In the genomic region with DNA sequence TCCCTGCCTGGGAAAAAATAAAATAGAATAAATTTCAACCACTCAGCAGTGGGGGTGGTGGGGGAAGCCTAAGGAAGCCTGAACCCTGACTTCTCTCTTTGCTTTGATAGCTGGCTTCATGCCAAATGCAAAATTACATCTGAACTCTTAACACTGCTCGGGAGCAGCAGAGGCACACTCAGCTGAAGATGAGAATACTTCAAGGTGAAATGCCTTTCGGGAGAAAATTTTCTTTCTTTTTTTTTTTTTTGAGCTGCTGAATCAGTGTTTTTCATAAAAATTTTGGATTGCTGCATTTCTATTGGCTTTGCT, we compare ENCODE assay signal across 17 cellular contexts.
DNase-seq lines count a peak whose midpoint lies in the region; ATAC-seq and TF ChIP-seq lines count a peak whose summit lies in the region.
"Had no signal": no experiment of that assay in that cellular context is flagged by ENCODE, and none has a peak within 500 bp of the region (broad histone marks: within the 10 kb centered on the region; RNA-seq: fewer than 3 reads in every experiment).

No MANE protein-coding gene starts in this region.

- H2BK120ac ChIP-seq in neuronal stem cell (ENCODE audit: low read depth, low read length), result no peak overlapping the region

- TF ChIP-seq CTCF in brain (conservative IDR thresholded peaks at IDR 0.05), result no peak

- no peak overlapping the region for H2BK12ac ChIP-seq in neuronal stem cell (ENCODE audit: low read length)

- no peak overlapping the region for H3K4ac ChIP-seq in neuronal stem cell (ENCODE audit: low read length)

- no peak overlapping the region for H3K4me2 ChIP-seq in neuronal stem cell (ENCODE audit: insufficient read depth, low read length, poor library complexity, severe bottlenecking)
- H3K4me2 ChIP-seq: BLaER1 had no signal

- no peak overlapping the region for H3K23ac ChIP-seq in neuronal stem cell (ENCODE audit: low read depth, low read length, poor library complexity)

- H3K36me3 ChIP-seq in neuronal stem cell (replicated peaks in 1 of 2; ENCODE audit: control insufficient read depth in 2 of 2, insufficient read depth in 2 of 2, low read length in 2 of 2), result no peaks in the 10 kb centered on the region
- H3K36me3 ChIP-seq: BLaER1 had no signal

- H2AK5ac ChIP-seq in neuronal stem cell (ENCODE audit: low read depth, low read length), result no peak overlapping the region

- peaks cover 2 to 7% of the 10 kb centered on the region in 2 donors for H3K4me1 ChIP-seq in neuronal stem cell (ENCODE audit: control insufficient read depth in 2 of 2, insufficient read depth in 1 of 2, low read depth in 1 of 2, low read length in 2 of 2)
- H3K4me1 ChIP-seq: BLaER1 had no signal

- peak overlapping the region in 3 of 5 experiments; percentile 5 to 69 (median 15) for H3K4me3 Mint-ChIP-seq in brain
- H3K4me3 Mint-ChIP-seq: CD8-positive, alpha-beta memory T cell had no signal

- ATAC-seq in GM19035 (IDR thresholded peaks at IDR 0.05; ENCODE audit: unreplicated experiment) (no peak), GM21526 (IDR thresholded peaks at IDR 0.05; ENCODE audit: low FRiP score, unreplicated experiment) (no peak)
- ATAC-seq: GM12878, Panc1, Right ventricle myocardium inferior had no signal

- no peak overlapping the region for H3K4me3 ChIP-seq in neuronal stem cell (ENCODE audit: low read length in 2 of 2)
- H3K4me3 ChIP-seq: BLaER1, GM12878 had no signal

- H3K27me3 Mint-ChIP-seq in brain, result no peaks in the 10 kb centered on the region

- no peak overlapping the region for H3K18ac ChIP-seq in neuronal stem cell (ENCODE audit: low read length)

- H3K27me3 ChIP-seq in neuronal stem cell (ENCODE audit: control insufficient read depth in 3 of 3, insufficient read depth in 3 of 3, low read depth in 1 of 3, low read length in 3 of 3), result no peaks in the 10 kb centered on the region
- H3K27me3 ChIP-seq: BLaER1 had no signal

- no peaks in the 10 kb centered on the region for H3K79me1 ChIP-seq in neuronal stem cell (ENCODE audit: low read depth, low read length)

- H3K4me1 Mint-ChIP-seq in brain, result peaks cover 70% of the 10 kb centered on the region
- H3K4me1 Mint-ChIP-seq: CD8-positive, alpha-beta memory T cell had no signal

- H4K8ac ChIP-seq in neuronal stem cell (ENCODE audit: low read depth, low read length), result no peak overlapping the region

- H3K9me3 ChIP-seq in neuronal stem cell (replicated peaks in 1 of 2; ENCODE audit: control insufficient read depth in 2 of 2, insufficient read depth in 1 of 2, low read depth in 1 of 2, low read length in 2 of 2), result no peaks in the 10 kb centered on the region
- H3K9me3 ChIP-seq: BLaER1 had no signal

- H3K14ac ChIP-seq in neuronal stem cell (ENCODE audit: low read length), result no peak overlapping the region

- H2BK15ac ChIP-seq in neuronal stem cell (ENCODE audit: low read length), result no peak overlapping the region

- H2AFZ ChIP-seq in neuronal stem cell (ENCODE audit: low read length), result peak overlapping the region; percentile 72

- H3K27ac ChIP-seq in neuronal stem cell (replicated peaks; ENCODE audit: low read length), result no peak overlapping the region
- H3K27ac ChIP-seq: BLaER1 had no signal

- H3K9me3 Mint-ChIP-seq in brain, result no peaks in the 10 kb centered on the region

- H4K91ac ChIP-seq in neuronal stem cell (ENCODE audit: low read depth, low read length, poor library complexity), result no peak overlapping the region

- H3K27ac Mint-ChIP-seq in brain, result peak overlapping the region in 3 of 5 experiments; percentile 62 to 96 (median 90)
- H3K27ac Mint-ChIP-seq: CD8-positive, alpha-beta memory T cell had no signal

- whole genome bisulfite sequencing in neuronal stem cell (ENCODE audit: extremely low coverage in 2 of 2, insufficient read length in 2 of 2, insufficient replicate concordance in 1 of 2), 2 donors, result no CpG with 5 or more reads among the region's 2 CpGs

- H3K36me3 Mint-ChIP-seq in brain, result no peaks in the 10 kb centered on the region
- H3K36me3 Mint-ChIP-seq: CD8-positive, alpha-beta memory T cell had no signal

- peak; percentile 53 for DNase-seq in NCI-H345 (lab: John Stamatoyannopoulos, UW)
- no peak for DNase-seq in NCI-H345 treated with DMSO at 0.1 percent for 48 hours (lab: John Stamatoyannopoulos, UW; ENCODE audit: unreplicated experiment)
- DNase-seq in NCI-H1092 treated with DMSO at 0.1 percent for 48 hours (lab: John Stamatoyannopoulos, UW), result peak; percentile 69
- DNase-seq in neuronal stem cell (ENCODE audit: low spot score), result no peak
- no peak for DNase-seq in stimulated activated CD4-positive, alpha-beta T cell treated with anti-CD3 and anti-CD28 coated beads, Interleukin-1b, Interleukin-23, amount 100 ng/mL, for 48 hours
- DNase-seq: CD8-positive, alpha-beta memory T cell; GDM1; GOT3; NCI-H2081 treated with DMSO at 0.1 percent for 48 hours; NCI-H446 treated with DMSO at 0.1 percent for 48 hours had no signal

- no peak overlapping the region for H2BK5ac ChIP-seq in neuronal stem cell (ENCODE audit: low read length)

- no peak overlapping the region for H3K9ac ChIP-seq in neuronal stem cell (ENCODE audit: low read depth, low read length, poor library complexity)
- H3K9ac ChIP-seq: BLaER1 had no signal

Comparison
In these comparisons a context has a peak if more than half of its experiments do, and no peak if none do; other contexts are left out.
1. DNase-seq: peak in NCI-H345 (single experiment) and NCI-H1092 treated with DMSO at 0.1 percent for 48 hours (single experiment); none in NCI-H345 treated with DMSO at 0.1 percent for 48 hours (single experiment), neuronal stem cell (single experiment) and stimulated activated CD4-positive, alpha-beta T cell treated with anti-CD3 and anti-CD28 coated beads, Interleukin-1b, Interleukin-23, amount 100 ng/mL, for 48 hours (single experiment).